10 cellular contexts compared by ENCODE assay signal in the genomic region with DNA sequence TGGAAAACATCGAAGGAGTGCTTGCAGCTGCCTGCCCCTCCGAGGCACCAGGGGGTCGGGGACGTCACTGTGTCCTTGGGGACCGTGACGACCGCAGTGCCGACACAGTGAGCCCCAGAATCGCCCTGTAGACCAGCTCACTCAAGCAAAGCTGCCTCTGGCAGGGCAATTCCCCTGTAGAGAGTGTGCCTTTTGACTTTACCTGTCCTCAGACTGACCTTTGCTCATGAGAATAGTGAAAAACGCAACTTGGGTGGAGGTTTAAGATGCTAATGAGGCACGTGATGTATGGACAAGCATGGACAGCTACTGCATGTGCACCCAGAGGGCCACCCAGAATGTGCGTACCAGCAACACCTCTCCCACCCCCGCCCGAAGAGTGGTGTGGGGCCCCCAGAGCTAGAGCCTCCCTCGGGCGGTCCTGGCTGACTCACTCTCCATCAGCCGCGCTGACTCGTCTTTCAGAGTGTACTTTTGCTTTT.
DNase-seq lines count a peak whose midpoint lies in the region; ATAC-seq and TF ChIP-seq lines count a peak whose summit lies in the region.
"Had no signal": no experiment of that assay in that cellular context is flagged by ENCODE, and none has a peak within 500 bp of the region (broad histone marks: within the 10 kb centered on the region; RNA-seq: fewer than 3 reads in every experiment).

No MANE protein-coding gene starts in this region.

- intact Hi-C loops in lower leg skin (cut with DNase I; ENCODE audit: low total_unique reads): no loop called here
- intact Hi-C loops in activated CD4-positive, alpha-beta T cell treated with anti-CD3 and anti-CD28 coated beads, Interleukin-2, amount 10 ng/mL, durations not matched to agents 24 days and 14 days (cut with micrococcal nuclease): no loop called here

- no peak overlapping the region for H3K4me3 Mint-ChIP-seq in activated CD4-positive, alpha-beta T cell treated with anti-CD3 and anti-CD28 coated beads, Interleukin-2, amount 10 ng/mL, durations not matched to agents 24 days and 14 days

- no peaks in the 10 kb centered on the region for H3K36me3 Mint-ChIP-seq in activated CD4-positive, alpha-beta T cell treated with anti-CD3 and anti-CD28 coated beads, Interleukin-2, amount 10 ng/mL, durations not matched to agents 24 days and 14 days (ENCODE audit: low read depth)

- no peak overlapping the region for H3K27ac Mint-ChIP-seq in activated CD4-positive, alpha-beta T cell treated with anti-CD3 and anti-CD28 coated beads, Interleukin-2, amount 10 ng/mL, durations not matched to agents 24 days and 14 days

- H3K9me3 Mint-ChIP-seq in activated CD4-positive, alpha-beta T cell treated with anti-CD3 and anti-CD28 coated beads, Interleukin-2, amount 10 ng/mL, durations not matched to agents 24 days and 14 days: no peaks in the 10 kb centered on the region

- no peak overlapping the region for H3K27ac ChIP-seq in foreskin keratinocyte

- no peaks in the 10 kb centered on the region for H3K27me3 Mint-ChIP-seq in activated CD4-positive, alpha-beta T cell treated with anti-CD3 and anti-CD28 coated beads, Interleukin-2, amount 10 ng/mL, durations not matched to agents 24 days and 14 days

- DNase-seq in GM06990 (ENCODE audit: extremely low read depth, insufficient read length) (peak; percentile 64), foreskin keratinocyte (peak; percentile 33 to 44), NCI-H1048 (lab: John Stamatoyannopoulos, UW) (no peak), NCI-H128 (lab: John Stamatoyannopoulos, UW; ENCODE audit: unreplicated experiment) (no peak), lower leg skin (ENCODE audit: low spot score in 2 of 2) (no peak)
- no peak for DNase-seq in activated CD4-positive, alpha-beta T cell treated with anti-CD3 and anti-CD28 coated beads, Interleukin-2, amount 10 ng/mL, durations not matched to agents 24 days and 14 days
- DNase-seq: activated T-cell treated with anti-CD3 and anti-CD28 coated beads for 4 hours; stimulated activated CD4-positive, alpha-beta T cell treated with anti-CD3 and anti-CD28 coated beads, Interleukin-15, amount 100 ng/mL, for 24 hours had no signal

- H3K4me3 ChIP-seq in GM06990 (replicated peaks; ENCODE audit: low read depth, low read length): peak overlapping the region; percentile 37
- H3K4me3 ChIP-seq in lower leg skin (ENCODE audit: low read depth, poor library complexity, severe bottlenecking): no peak overlapping the region

- peaks cover 2% of the 10 kb centered on the region for H3K4me1 Mint-ChIP-seq in activated CD4-positive, alpha-beta T cell treated with anti-CD3 and anti-CD28 coated beads, Interleukin-2, amount 10 ng/mL, durations not matched to agents 24 days and 14 days

- TF ChIP-seq CTCF in GM06990 (IDR thresholded peaks at IDR 0.05; ENCODE audit: insufficient read depth, low read length, poor library complexity, severe bottlenecking) (no peak), foreskin keratinocyte (conservative IDR thresholded peaks at IDR 0.05) (no peak), lower leg skin (IDR thresholded peaks at IDR 0.05) (no peak)

- ATAC-seq in GM19467 (IDR thresholded peaks at IDR 0.05; ENCODE audit: unreplicated experiment) (peak; percentile 65), HG03354 (IDR thresholded peaks at IDR 0.05; ENCODE audit: poor library complexity, severe bottlenecking, unreplicated experiment) (peak; percentile 77), foreskin keratinocyte (peak; percentile 89)

- H3K36me3 ChIP-seq in GM06990 (ENCODE audit: control insufficient read depth, insufficient read depth, low read length): no peaks in the 10 kb centered on the region

- WGBS in lower leg skin, 2 donors: 37 to 70% methylated on average over 19 of the region's 19 CpGs

- no peaks in the 10 kb centered on the region for H3K27me3 ChIP-seq in GM06990 (replicated peaks; ENCODE audit: control insufficient read depth, insufficient read depth, low read length)
- H3K27me3 ChIP-seq in foreskin keratinocyte: no peaks in the 10 kb centered on the region

- H3K4me1 ChIP-seq in foreskin keratinocyte: no peaks in the 10 kb centered on the region

- TF ChIP-seq POLR2A in lower leg skin (IDR thresholded peaks at IDR 0.05): no peak

Comparison
In these comparisons a context has a peak if more than half of its experiments do, and no peak if none do; other contexts are left out.
1. DNase-seq: peak in GM06990 (single experiment) and foreskin keratinocyte (2 of 2); none in NCI-H1048 (single experiment), NCI-H128 (single experiment), lower leg skin (0 of 2) and activated CD4-positive, alpha-beta T cell treated with anti-CD3 and anti-CD28 coated beads, Interleukin-2, amount 10 ng/mL, durations not matched to agents 24 days and 14 days (single experiment).
2. Peak in every context shown above with its lines, with median percentiles within 50 percentile points of each other: ATAC-seq.